In genomic region chr2:7118606-7119503, GRCh38 we compare ENCODE assay signal across 8 cellular contexts.
A peak's percentile ranks its signal among the peaks of the same experiment; 100 is the strongest.
DNase-seq lines count a peak whose midpoint lies in the region; ATAC-seq and TF ChIP-seq lines count a peak whose summit lies in the region.

No MANE protein-coding gene starts in this region.

- no peaks in the 10 kb centered on the region for H3K36me3 ChIP-seq in CD8-positive, alpha-beta T cell (ENCODE audit: insufficient read depth, low read length)
- H3K36me3 ChIP-seq in HEK293 (ENCODE audit: control insufficient read depth in 2 of 2, insufficient read depth in 1 of 2, low read length in 2 of 2): no peaks in the 10 kb centered on the region
- H3K36me3 ChIP-seq in gastroesophageal sphincter: no peaks in the 10 kb centered on the region

- H3K27me3 Mint-ChIP-seq in CD8-positive, alpha-beta T cell (ENCODE audit: low read depth): no peaks in the 10 kb centered on the region

- peaks cover 2% of the 10 kb centered on the region for H3K9me3 ChIP-seq in CD8-positive, alpha-beta T cell (ENCODE audit: low read length)
- H3K9me3 ChIP-seq in HEK293 (ENCODE audit: control insufficient read depth, insufficient read depth, low read depth, low read length): no peaks in the 10 kb centered on the region; the same call in 1 of the 2 replicates
- peaks cover 0 to 12% (median 0%) of the 10 kb centered on the region in 3 donors for H3K9me3 ChIP-seq in gastroesophageal sphincter

- H3K9me3 Mint-ChIP-seq in CD8-positive, alpha-beta T cell: peaks cover 8% of the 10 kb centered on the region

- H3K27ac Mint-ChIP-seq in CD8-positive, alpha-beta T cell: no peak overlapping the region

- no peaks in the 10 kb centered on the region for H3K27me3 ChIP-seq in CD8-positive, alpha-beta T cell (ENCODE audit: insufficient read depth, low read length)
- H3K27me3 ChIP-seq in gastroesophageal sphincter: no peaks in the 10 kb centered on the region

- peak; percentile 12 for TF ChIP-seq CTCF in CD8-positive, alpha-beta T cell (IDR thresholded peaks at IDR 0.05)
- TF ChIP-seq CTCF in HEK293 (tag by site-specific recombination; IDR thresholded peaks at IDR 0.05): peak; percentile 23; the same call in 1 of the 2 replicates
- TF ChIP-seq CTCF in fibroblast of villous mesenchyme (IDR thresholded peaks at IDR 0.05; ENCODE audit: insufficient read depth, low read depth, low read length): peak; percentile 46
- TF ChIP-seq CTCF in gastroesophageal sphincter (IDR thresholded peaks at IDR 0.05): peak in 1 of 4 experiments; percentile 38

- H3K4me3 Mint-ChIP-seq in CD8-positive, alpha-beta T cell: no peak overlapping the region

- WGBS in gastroesophageal sphincter (ENCODE audit: low coverage in 1 of 2), 2 donors: 54% methylated on average over 6 to 8 of the region's 9 CpGs

- no peaks in the 10 kb centered on the region for H3K4me1 Mint-ChIP-seq in CD8-positive, alpha-beta T cell (ENCODE audit: low read depth)

- POLR2A ChIA-PET in CD8-positive, alpha-beta T cell (lab: Charles Lee): no interaction called here
- POLR2A ChIA-PET in HEK293 (lab: Yijun Ruan, JAX): no interaction called here

- no peak for DNase-seq in CD8-positive, alpha-beta T cell
- DNase-seq in SHP77 (lab: John Stamatoyannopoulos, UW): peak; percentile 6 to 21
- DNase-seq in fibroblast of villous mesenchyme (ENCODE audit: low read depth): peak; percentile 19
- peak; percentile 13 for DNase-seq in stromal cell of bone marrow (ENCODE audit: low read depth)
- no peak for DNase-seq in NCI-H1048 (lab: John Stamatoyannopoulos, UW)

- H3K27ac ChIP-seq in CD8-positive, alpha-beta T cell (ENCODE audit: low read depth, low read length): no peak overlapping the region
- H3K27ac ChIP-seq in HEK293 (ENCODE audit: extremely low read depth, low read depth, low read length) (no peak overlapping the region), gastroesophageal sphincter (no peak overlapping the region)

- no peak for TF ChIP-seq EP300 in gastroesophageal sphincter (IDR thresholded peaks at IDR 0.05)

- intact Hi-C loops in CD8-positive, alpha-beta T cell (cut with DNase I, micrococcal nuclease): no loop called here

- no peaks in the 10 kb centered on the region for H3K4me1 ChIP-seq in CD8-positive, alpha-beta T cell (ENCODE audit: insufficient read depth, low read length)
- no peaks in the 10 kb centered on the region for H3K4me1 ChIP-seq in HEK293 (ENCODE audit: control insufficient read depth, insufficient read depth, low read length)
- H3K4me1 ChIP-seq in gastroesophageal sphincter: no peaks in the 10 kb centered on the region

- H3K4me3 ChIP-seq in CD8-positive, alpha-beta T cell (ENCODE audit: low read depth, low read length): no peak overlapping the region
- H3K4me3 ChIP-seq in HEK293 (ENCODE audit: low read depth, low read length): no peak overlapping the region
- H3K4me3 ChIP-seq in fibroblast of villous mesenchyme (ENCODE audit: low read depth, low read length): no peak overlapping the region
- no peak overlapping the region for H3K4me3 ChIP-seq in gastroesophageal sphincter

- no peak for ATAC-seq in CD8-positive, alpha-beta T cell
- no peak for ATAC-seq in gastroesophageal sphincter
- no peak for ATAC-seq in HG03342 (IDR thresholded peaks at IDR 0.05; ENCODE audit: unreplicated experiment)

- CTCF ChIA-PET in CD8-positive, alpha-beta T cell (lab: Charles Lee): interaction anchor here (1.1 to 2.2 kb wide), 2 partner anchors 22 to 221 kb away, joined by 4 to 11 read pairs; no protein-coding TSS in a partner anchor
- CTCF ChIA-PET in HEK293 (lab: Yijun Ruan, JAX): interaction anchor here (0.8 to 2.7 kb wide), 6 partner anchors 9 to 553 kb away, joined by 3 to 14 read pairs (median 4); no protein-coding TSS in a partner anchor

- H3K36me3 Mint-ChIP-seq in CD8-positive, alpha-beta T cell: peaks cover 8% of the 10 kb centered on the region

- no peak for TF ChIP-seq POLR2A in gastroesophageal sphincter (IDR thresholded peaks at IDR 0.05)

TF ChIP-seq in HEK293, 187 proteins besides CTCF, POLR2A, EP300 and RAD21:
- TF ChIP-seq YY1 (tag by site-specific recombination; IDR thresholded peaks at IDR 0.05) (no peak), ZNF140 (tag by site-specific recombination; IDR thresholded peaks at IDR 0.05) (no peak), PRDM4 (tag by site-specific recombination; IDR thresholded peaks at IDR 0.05) (no peak), SP7 (tag by site-specific recombination; IDR thresholded peaks at IDR 0.05) (no peak), ZNF37A (tag by site-specific recombination; IDR thresholded peaks at IDR 0.05) (no peak), ZNF473 (tag by site-specific recombination; IDR thresholded peaks at IDR 0.05) (no peak), SCRT2 (tag by site-specific recombination; IDR thresholded peaks at IDR 0.05) (peak; percentile 18; the same call in 1 of the 2 replicates), BCL11B (tag by site-specific recombination; IDR thresholded peaks at IDR 0.05; ENCODE audit: low read depth) (no peak), ZNF654 (tag by site-specific recombination; IDR thresholded peaks at IDR 0.05; ENCODE audit: low read depth) (peak; percentile 29), ZNF624 (tag by site-specific recombination; IDR thresholded peaks at IDR 0.05) (no peak), ZNF114 (tag by site-specific recombination; IDR thresholded peaks at IDR 0.05) (no peak), ZNF184 (tag by site-specific recombination; IDR thresholded peaks at IDR 0.05) (no peak), KLF7 (tag by site-specific recombination; IDR thresholded peaks at IDR 0.05; ENCODE audit: borderline replicate concordance) (no peak), ZFP69B (tag by site-specific recombination; IDR thresholded peaks at IDR 0.05) (no peak)
- TF ChIP-seq, protein P1, sequence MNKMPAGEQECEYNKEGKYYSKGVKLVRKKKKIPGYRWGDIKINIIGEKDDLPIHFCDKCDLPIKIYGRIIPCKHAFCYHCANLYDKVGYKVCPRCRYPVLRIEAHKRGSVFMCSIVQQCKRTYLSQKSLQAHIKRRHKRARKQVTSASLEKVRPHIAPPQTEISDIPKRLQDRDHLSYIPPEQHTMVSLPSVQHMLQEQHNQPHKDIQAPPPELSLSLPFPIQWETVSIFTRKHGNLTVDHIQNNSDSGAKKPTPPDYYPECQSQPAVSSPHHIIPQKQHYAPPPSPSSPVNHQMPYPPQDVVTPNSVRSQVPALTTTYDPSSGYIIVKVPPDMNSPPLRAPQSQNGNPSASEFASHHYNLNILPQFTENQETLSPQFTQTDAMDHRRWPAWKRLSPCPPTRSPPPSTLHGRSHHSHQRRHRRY (tag by site-specific recombination; IDR thresholded peaks at IDR 0.05): no peak
- TF ChIP-seq, protein P2, sequence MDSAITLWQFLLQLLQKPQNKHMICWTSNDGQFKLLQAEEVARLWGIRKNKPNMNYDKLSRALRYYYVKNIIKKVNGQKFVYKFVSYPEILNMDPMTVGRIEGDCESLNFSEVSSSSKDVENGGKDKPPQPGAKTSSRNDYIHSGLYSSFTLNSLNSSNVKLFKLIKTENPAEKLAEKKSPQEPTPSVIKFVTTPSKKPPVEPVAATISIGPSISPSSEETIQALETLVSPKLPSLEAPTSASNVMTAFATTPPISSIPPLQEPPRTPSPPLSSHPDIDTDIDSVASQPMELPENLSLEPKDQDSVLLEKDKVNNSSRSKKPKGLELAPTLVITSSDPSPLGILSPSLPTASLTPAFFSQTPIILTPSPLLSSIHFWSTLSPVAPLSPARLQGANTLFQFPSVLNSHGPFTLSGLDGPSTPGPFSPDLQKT (IDR thresholded peaks at IDR 0.05; ENCODE audit: borderline replicate concordance, low read depth, low read length): no peak

Comparison
In these comparisons a context has a peak if more than half of its experiments do, and no peak if none do; other contexts are left out.
1. DNase-seq: peak in SHP77 (2 of 2), fibroblast of villous mesenchyme (single experiment) and stromal cell of bone marrow (single experiment); none in CD8-positive, alpha-beta T cell (0 of 7) and NCI-H1048 (single experiment).